ENCODE assay signal across 14 cellular contexts in the genomic region with DNA sequence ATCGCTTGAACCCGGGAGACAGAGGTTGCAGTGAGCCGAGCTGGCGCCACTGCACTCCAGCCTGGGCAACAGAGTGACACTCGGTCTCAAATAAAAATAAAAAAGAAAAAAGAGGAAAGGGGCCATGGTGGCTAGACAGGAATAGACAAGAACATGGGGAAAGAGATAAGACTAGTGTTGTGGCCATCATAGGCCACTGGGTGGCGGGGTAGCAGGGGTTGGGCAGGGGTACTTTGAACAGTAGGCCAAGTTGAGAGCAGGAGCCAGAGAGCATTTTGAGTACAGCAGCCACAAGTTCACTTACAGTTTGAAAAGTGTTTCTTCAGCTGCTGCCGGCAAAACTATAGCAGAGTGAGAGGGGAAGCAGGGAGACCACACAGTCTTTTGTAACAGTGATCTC.
DNase-seq lines count a peak whose midpoint lies in the region; ATAC-seq, FAIRE-seq and TF ChIP-seq lines count a peak whose summit lies in the region.
"Had no signal": no experiment of that assay in that cellular context is flagged by ENCODE, and none has a peak within 500 bp of the region (broad histone marks: within the 10 kb centered on the region; RNA-seq: fewer than 3 reads in every experiment).

No MANE protein-coding gene starts in this region.

- H3K36me3 Mint-ChIP-seq in T-helper 17 cell (ENCODE audit: low read depth): no peaks in the 10 kb centered on the region

- H3K36me3 ChIP-seq in tibial nerve (no peaks in the 10 kb centered on the region), small intestine (ENCODE audit: control insufficient read depth in 2 of 2, insufficient read depth in 2 of 2, low read length in 2 of 2) (no peaks in the 10 kb centered on the region)
- H3K36me3 ChIP-seq: esophagus squamous epithelium had no signal

- ATAC-seq in T-helper 17 cell: no peak

- DNase-seq in GM12864 (ENCODE audit: low read depth) (no peak), NCI-H526 treated with DMSO at 0.1 percent for 48 hours (lab: John Stamatoyannopoulos, UW) (peak; percentile 26), choroid plexus epithelial cell (ENCODE audit: low read depth) (peak; percentile 9), tibial nerve (ENCODE audit: low spot score in 2 of 2) (no peak), AG08396 (ENCODE audit: low spot score) (no peak), T-helper 17 cell (no peak), small intestine (no peak)
- DNase-seq: C1 segment of cervical spinal cord, esophagus squamous epithelium, NCI-H1417 treated with DMSO at 0.1 percent for 48 hours, retina, T-helper 2 cell had no signal

- H3K27ac Mint-ChIP-seq in T-helper 17 cell: no peak overlapping the region
- H3K27ac Mint-ChIP-seq: stimulated activated naive CD8-positive, alpha-beta T cell treated with anti-CD3 and anti-CD28 coated beads, Interleukin-15, Interleukin-2, amounts not matched to agents 100 ng/mL and 50 ng/mL, for 24 hours had no signal

- no peak for TF ChIP-seq POLR2A in tibial nerve (IDR thresholded peaks at IDR 0.05)

- no peak overlapping the region for H3K4me3 Mint-ChIP-seq in T-helper 17 cell
- H3K4me3 Mint-ChIP-seq: stimulated activated naive CD8-positive, alpha-beta T cell treated with anti-CD3 and anti-CD28 coated beads, Interleukin-15, Interleukin-2, amounts not matched to agents 100 ng/mL and 50 ng/mL, for 24 hours had no signal

- H3K27me3 Mint-ChIP-seq in T-helper 17 cell: no peaks in the 10 kb centered on the region
- H3K27me3 Mint-ChIP-seq: stimulated activated naive CD8-positive, alpha-beta T cell treated with anti-CD3 and anti-CD28 coated beads, Interleukin-15, Interleukin-2, amounts not matched to agents 100 ng/mL and 50 ng/mL, for 24 hours had no signal

- peak; percentile 50 for TF ChIP-seq CTCF in 22Rv1 (IDR thresholded peaks at IDR 0.05)
- peak; percentile 4 for TF ChIP-seq CTCF in GM12864 (IDR thresholded peaks at IDR 0.05; ENCODE audit: low read depth, low read length, missing control alignments)
- peak; percentile 40 for TF ChIP-seq CTCF in choroid plexus epithelial cell (conservative IDR thresholded peaks at IDR 0.05; ENCODE audit: low read depth, low read length)
- no peak for TF ChIP-seq CTCF in tibial nerve (IDR thresholded peaks at IDR 0.05)

- WGBS in tibial nerve, 2 donors: 63 to 70% methylated on average over 7 of the region's 7 CpGs
- WGBS in small intestine, 3 donors: 62 to 73% (median 62%) methylated on average over 7 of the region's 7 CpGs

- TF ChIP-seq EP300 in tibial nerve (IDR thresholded peaks at IDR 0.05): no peak

- FAIRE-seq in small intestine (lab: Jason Lieb, UNC): no peak

- H3K9me3 ChIP-seq in tibial nerve: no peaks in the 10 kb centered on the region
- no peaks in the 10 kb centered on the region for H3K9me3 ChIP-seq in T-helper 17 cell (ENCODE audit: control insufficient read depth, low read length, poor library complexity, severe bottlenecking)
- H3K9me3 ChIP-seq in small intestine (ENCODE audit: control insufficient read depth, low read depth): no peaks in the 10 kb centered on the region

- H3K27ac ChIP-seq in 22Rv1: no peak overlapping the region
- H3K27ac ChIP-seq in tibial nerve: no peak overlapping the region
- no peak overlapping the region for H3K27ac ChIP-seq in small intestine (ENCODE audit: low read depth in 1 of 2, low read length in 1 of 2)
- H3K27ac ChIP-seq: esophagus squamous epithelium had no signal

- H3K4me3 ChIP-seq in GM12864 (ENCODE audit: low read depth, low read length) (no peak overlapping the region), choroid plexus epithelial cell (ENCODE audit: low read depth, low read length) (no peak overlapping the region), tibial nerve (no peak overlapping the region), small intestine (ENCODE audit: low read depth in 1 of 2, low read length in 2 of 2) (no peak overlapping the region)
- H3K4me3 ChIP-seq: esophagus squamous epithelium had no signal

- H3K4me1 ChIP-seq in tibial nerve (no peaks in the 10 kb centered on the region), small intestine (ENCODE audit: control insufficient read depth in 2 of 2, insufficient read depth in 1 of 2, low read depth in 1 of 2, low read length in 1 of 2) (no peaks in the 10 kb centered on the region)
- H3K4me1 ChIP-seq: esophagus squamous epithelium had no signal

- no peaks in the 10 kb centered on the region for H3K4me1 Mint-ChIP-seq in T-helper 17 cell

- H3K27me3 ChIP-seq in tibial nerve (no peaks in the 10 kb centered on the region), small intestine (ENCODE audit: control insufficient read depth in 2 of 2, insufficient read depth in 2 of 2, low read length in 2 of 2) (no peaks in the 10 kb centered on the region)
- H3K27me3 ChIP-seq: esophagus squamous epithelium had no signal

Comparison
In these comparisons a context has a peak if more than half of its experiments do, and no peak if none do; other contexts are left out.
1. CTCF ChIP-seq: peak in 22Rv1 (single experiment), GM12864 (single experiment) and choroid plexus epithelial cell (single experiment); none in tibial nerve (0 of 5).
2. DNase-seq: peak in NCI-H526 treated with DMSO at 0.1 percent for 48 hours (single experiment) and choroid plexus epithelial cell (single experiment); none in GM12864 (single experiment), tibial nerve (0 of 2), AG08396 (single experiment), T-helper 17 cell (0 of 3) and small intestine (single experiment).